In genomic region chr13:110182003-110182402, GRCh38 we compare ENCODE assay signal across 18 cellular contexts.
A peak's percentile ranks its signal among the peaks of the same experiment; 100 is the strongest.
DNase-seq lines count a peak whose midpoint lies in the region; ATAC-seq, FAIRE-seq and TF ChIP-seq lines count a peak whose summit lies in the region.
"Had no signal": no experiment of that assay in that cellular context is flagged by ENCODE, and none has a peak within 500 bp of the region (broad histone marks: within the 10 kb centered on the region; RNA-seq: fewer than 3 reads in every experiment).

No MANE protein-coding gene starts in this region.

- H3K36me3 Mint-ChIP-seq in astrocyte (ENCODE audit: low read depth, unreplicated experiment), result peaks cover 53% of the 10 kb centered on the region
- H3K36me3 Mint-ChIP-seq in chondrocyte (ENCODE audit: low read depth), result peaks cover 69% of the 10 kb centered on the region

- no peaks in the 10 kb centered on the region for H3K9me3 Mint-ChIP-seq in astrocyte (ENCODE audit: unreplicated experiment)
- no peaks in the 10 kb centered on the region for H3K9me3 Mint-ChIP-seq in chondrocyte (ENCODE audit: low read depth)
- H3K9me3 Mint-ChIP-seq: CD4-positive, alpha-beta T cell; H9 had no signal

- H3K4me2 ChIP-seq in astrocyte (ENCODE audit: low read length) (no peak overlapping the region), mesendoderm (ENCODE audit: low read length) (no peak overlapping the region), smooth muscle cell (no peak overlapping the region)

- no peak overlapping the region for H3K23ac ChIP-seq in mesendoderm (ENCODE audit: low read length)

- TF ChIP-seq CTCF in astrocyte (IDR thresholded peaks at IDR 0.05; ENCODE audit: insufficient read depth, low read depth, low read length) (no peak), chondrocyte (IDR thresholded peaks at IDR 0.05) (no peak), smooth muscle cell (IDR thresholded peaks at IDR 0.05; ENCODE audit: borderline replicate concordance, insufficient read depth, poor library complexity, severe bottlenecking) (no peak), tibial nerve (IDR thresholded peaks at IDR 0.05) (no peak)

- H3K79me1 ChIP-seq in mesendoderm (ENCODE audit: low read length), result no peaks in the 10 kb centered on the region

- FAIRE-seq in astrocyte (lab: Jason Lieb, UNC), result no peak
- FAIRE-seq: A204.1, D721Med, GM12892 had no signal

- no peak overlapping the region for H3K9ac ChIP-seq in astrocyte (ENCODE audit: low read length)
- H3K9ac ChIP-seq in mesendoderm (ENCODE audit: low read length), result no peak overlapping the region
- H3K9ac ChIP-seq in smooth muscle cell (ENCODE audit: low read depth), result no peak overlapping the region

- peak overlapping the region; percentile 82 for H3K27ac Mint-ChIP-seq in astrocyte (ENCODE audit: unreplicated experiment)
- peak overlapping the region; percentile 83 for H3K27ac Mint-ChIP-seq in chondrocyte (ENCODE audit: unreplicated experiment)
- H3K27ac Mint-ChIP-seq: CD4-positive, alpha-beta T cell had no signal

- peaks cover 16% of the 10 kb centered on the region for H3K4me1 ChIP-seq in astrocyte (ENCODE audit: insufficient read depth, low read length)
- H3K4me1 ChIP-seq in mesendoderm (ENCODE audit: control insufficient read depth, low read depth, low read length), result peaks cover 2% of the 10 kb centered on the region
- peaks cover 5% of the 10 kb centered on the region for H3K4me1 ChIP-seq in smooth muscle cell (ENCODE audit: low read depth)
- no peaks in the 10 kb centered on the region for H3K4me1 ChIP-seq in tibial nerve

- peaks cover 90% of the 10 kb centered on the region for H3F3A ChIP-seq in smooth muscle cell (ENCODE audit: low read depth)

- H2BK5ac ChIP-seq in mesendoderm (ENCODE audit: low read length), result no peak overlapping the region

- H3K4me1 Mint-ChIP-seq in astrocyte (ENCODE audit: low read depth, unreplicated experiment), result peaks cover 16% of the 10 kb centered on the region
- H3K4me1 Mint-ChIP-seq in chondrocyte (ENCODE audit: low read depth), result peaks cover 29% of the 10 kb centered on the region

- H2BK120ac ChIP-seq in mesendoderm (ENCODE audit: low read depth, low read length), result no peak overlapping the region

- no peak overlapping the region for H3K18ac ChIP-seq in mesendoderm (ENCODE audit: low read length)

- H3K4me3 Mint-ChIP-seq in astrocyte (ENCODE audit: unreplicated experiment) (no peak overlapping the region), chondrocyte (ENCODE audit: unreplicated experiment) (no peak overlapping the region)
- H3K4me3 Mint-ChIP-seq: CD4-positive, alpha-beta T cell; H9 had no signal

- H3K4me3 ChIP-seq in astrocyte (ENCODE audit: insufficient read depth, low read depth, low read length), result no peak overlapping the region
- no peak overlapping the region for H3K4me3 ChIP-seq in mesendoderm (ENCODE audit: low read length)
- H3K4me3 ChIP-seq in smooth muscle cell, result no peak overlapping the region
- no peak overlapping the region for H3K4me3 ChIP-seq in tibial nerve

- H2BK15ac ChIP-seq in mesendoderm (replicated peaks; ENCODE audit: low read depth), result no peak overlapping the region

- TF ChIP-seq POLR2A in tibial nerve (IDR thresholded peaks at IDR 0.05), result no peak

- H4K20me1 ChIP-seq in astrocyte (ENCODE audit: insufficient read depth, low read length), result peaks cover 67% of the 10 kb centered on the region
- H4K20me1 ChIP-seq in smooth muscle cell (ENCODE audit: low read depth), result peaks cover 78% of the 10 kb centered on the region

- no peaks in the 10 kb centered on the region for H3K9me3 ChIP-seq in astrocyte (ENCODE audit: insufficient read depth, low read depth, low read length)
- H3K9me3 ChIP-seq in smooth muscle cell (replicated peaks; ENCODE audit: low read depth), result no peaks in the 10 kb centered on the region
- no peaks in the 10 kb centered on the region for H3K9me3 ChIP-seq in tibial nerve

- ATAC-seq in HG03196 (IDR thresholded peaks at IDR 0.05; ENCODE audit: unreplicated experiment), result no peak

- H3K56ac ChIP-seq in mesendoderm (ENCODE audit: low read length), result peak overlapping the region; percentile 17

- H4K8ac ChIP-seq in mesendoderm (ENCODE audit: low read depth, low read length), result no peak overlapping the region

- H3K27ac ChIP-seq in astrocyte (ENCODE audit: low read depth, low read length) (no peak overlapping the region), mesendoderm (ENCODE audit: low read depth, low read length) (no peak overlapping the region), smooth muscle cell (ENCODE audit: low read depth) (peak overlapping the region; percentile 90), tibial nerve (no peak overlapping the region)
- H3K27ac ChIP-seq: C4-2B, HL-60 had no signal

- H4K5ac ChIP-seq in mesendoderm (ENCODE audit: low read length), result peak overlapping the region; percentile 79

- no peak overlapping the region for H3K4ac ChIP-seq in mesendoderm (ENCODE audit: low read depth, low read length)

- H3K79me2 ChIP-seq in astrocyte (ENCODE audit: insufficient read depth, low read length) (no peaks in the 10 kb centered on the region), mesendoderm (ENCODE audit: control insufficient read depth, insufficient read depth, low read length) (no peaks in the 10 kb centered on the region), smooth muscle cell (ENCODE audit: low read depth) (no peaks in the 10 kb centered on the region)

- H3K27me3 ChIP-seq in astrocyte (ENCODE audit: insufficient read depth, low read length), result no peaks in the 10 kb centered on the region
- H3K27me3 ChIP-seq in mesendoderm (ENCODE audit: insufficient read depth, low read length, poor library complexity), result no peaks in the 10 kb centered on the region
- no peaks in the 10 kb centered on the region for H3K27me3 ChIP-seq in smooth muscle cell (ENCODE audit: low read depth)
- H3K27me3 ChIP-seq in tibial nerve, result no peaks in the 10 kb centered on the region

- no CpG with 5 or more reads among the region's 11 CpGs for WGBS in mesendoderm (ENCODE audit: extremely low coverage, insufficient coverage, low lambda C conversion rate)
- 84% methylated on average over 11 of the region's 11 CpGs for WGBS in smooth muscle cell (ENCODE audit: low lambda C conversion rate)
- 81 to 88% methylated on average over 8 to 11 of the region's 11 CpGs for WGBS in tibial nerve, 2 donors

- H2AK5ac ChIP-seq in mesendoderm (ENCODE audit: low read length), result no peak overlapping the region

- DNase-seq in astrocyte (ENCODE audit: low read depth) (no peak), chondrocyte (ENCODE audit: low spot score) (no peak), mesendoderm (no peak), smooth muscle cell (lab: John Stamatoyannopoulos, UW; ENCODE audit: unreplicated experiment) (no peak), tibial nerve (ENCODE audit: low spot score in 2 of 2) (no peak), DMS79 (lab: John Stamatoyannopoulos, UW) (no peak)
- DNase-seq: ACHN; Caco-2; CD4-positive, alpha-beta T cell; GDM1; GOT3; H9 had no signal

- H2AFZ ChIP-seq in astrocyte (ENCODE audit: low read depth, low read length) (no peak overlapping the region), smooth muscle cell (ENCODE audit: low read depth) (no peak overlapping the region)

- no peak for TF ChIP-seq EP300 in tibial nerve (IDR thresholded peaks at IDR 0.05)

- peaks cover 76% of the 10 kb centered on the region for H3K36me3 ChIP-seq in astrocyte (ENCODE audit: insufficient read depth, low read length)
- H3K36me3 ChIP-seq in mesendoderm (ENCODE audit: control insufficient read depth, insufficient read depth, low read length), result peaks cover 6% of the 10 kb centered on the region
- H3K36me3 ChIP-seq in smooth muscle cell (ENCODE audit: low read depth), result peaks cover 30% of the 10 kb centered on the region
- H3K36me3 ChIP-seq in tibial nerve, result peaks cover 9 to 100% (median 13%) of the 10 kb centered on the region in 3 donors

- H3K27me3 Mint-ChIP-seq in astrocyte (ENCODE audit: low read depth, unreplicated experiment) (no peaks in the 10 kb centered on the region), chondrocyte (ENCODE audit: low read depth) (no peaks in the 10 kb centered on the region)
